1 cellular context compared by ENCODE assay signal in the genomic region with DNA sequence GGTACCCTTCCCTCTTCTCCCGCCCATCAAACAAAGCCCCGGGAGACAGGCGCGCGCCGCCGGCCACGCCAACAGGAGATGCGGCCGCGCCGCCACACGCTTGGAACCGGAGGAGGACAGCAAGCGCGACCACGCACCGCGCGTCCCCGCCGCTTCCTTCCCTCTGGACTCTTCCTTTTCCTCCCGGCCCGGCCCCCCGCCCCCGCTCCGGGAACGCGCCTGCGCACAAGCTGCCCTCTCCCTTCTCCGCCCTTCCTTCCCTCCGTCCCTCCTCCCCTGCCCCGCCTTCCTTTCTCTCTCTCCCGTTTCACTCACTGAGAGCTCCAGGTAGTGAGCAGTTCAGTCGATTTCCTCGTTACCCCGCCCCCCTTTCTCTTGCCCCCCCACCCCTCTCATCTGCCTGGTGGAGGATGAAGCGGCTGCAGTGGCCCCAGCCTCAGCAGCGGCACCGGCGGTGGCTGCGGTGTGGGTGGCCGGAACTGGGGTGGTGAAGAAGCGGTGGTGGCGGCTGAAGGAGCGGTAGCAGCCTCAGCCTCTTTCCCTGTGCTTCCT.
TF ChIP-seq lines count a peak whose summit lies in the region.

Gene RASA1, plus strand, starts transcription at position 310 of the 552 bp plus-strand sequence. CDS start 569 bp downstream, outside the sequence.

TF ChIP-seq in GM12878, 131 proteins besides CTCF, POLR2A, EP300 and RAD21 (continued from another document and continues in another):
- TF ChIP-seq REST (IDR thresholded peaks at IDR 0.05; ENCODE audit: low read depth, low read length): no peak
- TF ChIP-seq DPF2 (IDR thresholded peaks at IDR 0.05): peak; percentile 43; the same call in 1 of the 2 replicates
- 0 out of 2 replicates have a peak, but pooled peaks have one; percentile 39 for TF ChIP-seq TCF12 (IDR thresholded peaks at IDR 0.05; ENCODE audit: low read depth, low read length)
- TF ChIP-seq EZH2 (IDR thresholded peaks at IDR 0.05; ENCODE audit: borderline replicate concordance, control insufficient read depth, low read depth, low read length): no peak
- TF ChIP-seq E2F8 (IDR thresholded peaks at IDR 0.05; ENCODE audit: low read depth, partially characterized antibody): no peak
- TF ChIP-seq RAD51 (IDR thresholded peaks at IDR 0.05): no peak
- TF ChIP-seq EGR1 (IDR thresholded peaks at IDR 0.05; ENCODE audit: borderline replicate concordance in 1 of 2, low read depth in 2 of 2, low read length in 2 of 2): peak; percentile 42 to 98
- TF ChIP-seq, protein P1, sequence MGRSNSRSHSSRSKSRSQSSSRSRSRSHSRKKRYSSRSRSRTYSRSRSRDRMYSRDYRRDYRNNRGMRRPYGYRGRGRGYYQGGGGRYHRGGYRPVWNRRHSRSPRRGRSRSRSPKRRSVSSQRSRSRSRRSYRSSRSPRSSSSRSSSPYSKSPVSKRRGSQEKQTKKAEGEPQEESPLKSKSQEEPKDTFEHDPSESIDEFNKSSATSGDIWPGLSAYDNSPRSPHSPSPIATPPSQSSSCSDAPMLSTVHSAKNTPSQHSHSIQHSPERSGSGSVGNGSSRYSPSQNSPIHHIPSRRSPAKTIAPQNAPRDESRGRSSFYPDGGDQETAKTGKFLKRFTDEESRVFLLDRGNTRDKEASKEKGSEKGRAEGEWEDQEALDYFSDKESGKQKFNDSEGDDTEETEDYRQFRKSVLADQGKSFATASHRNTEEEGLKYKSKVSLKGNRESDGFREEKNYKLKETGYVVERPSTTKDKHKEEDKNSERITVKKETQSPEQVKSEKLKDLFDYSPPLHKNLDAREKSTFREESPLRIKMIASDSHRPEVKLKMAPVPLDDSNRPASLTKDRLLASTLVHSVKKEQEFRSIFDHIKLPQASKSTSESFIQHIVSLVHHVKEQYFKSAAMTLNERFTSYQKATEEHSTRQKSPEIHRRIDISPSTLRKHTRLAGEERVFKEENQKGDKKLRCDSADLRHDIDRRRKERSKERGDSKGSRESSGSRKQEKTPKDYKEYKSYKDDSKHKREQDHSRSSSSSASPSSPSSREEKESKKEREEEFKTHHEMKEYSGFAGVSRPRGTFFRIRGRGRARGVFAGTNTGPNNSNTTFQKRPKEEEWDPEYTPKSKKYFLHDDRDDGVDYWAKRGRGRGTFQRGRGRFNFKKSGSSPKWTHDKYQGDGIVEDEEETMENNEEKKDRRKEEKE (IDR thresholded peaks at IDR 0.05): no peak
- TF ChIP-seq KLF5 (IDR thresholded peaks at IDR 0.05; ENCODE audit: partially characterized antibody): no peak
- no peak for TF ChIP-seq CEBPZ (IDR thresholded peaks at IDR 0.05; ENCODE audit: low read depth, low read length)
- TF ChIP-seq USF1 (IDR thresholded peaks at IDR 0.05; ENCODE audit: borderline replicate concordance, extremely low read length, insufficient read depth, low read depth, low read length): no peak
- no peak for TF ChIP-seq HDAC2 (IDR thresholded peaks at IDR 0.05)
- no peak for TF ChIP-seq CHD4 (IDR thresholded peaks at IDR 0.05)
- no peak for TF ChIP-seq SUZ12 (IDR thresholded peaks at IDR 0.05; ENCODE audit: unreplicated experiment)
- peak; percentile 45; the same call in 1 of the 2 replicates for TF ChIP-seq SMAD5 (IDR thresholded peaks at IDR 0.05; ENCODE audit: low read depth)
- peak; percentile 93 to 94 for TF ChIP-seq IKZF2 (IDR thresholded peaks at IDR 0.05)
- TF ChIP-seq HCFC1 (IDR thresholded peaks at IDR 0.05; ENCODE audit: low read length): no peak
- no peak for TF ChIP-seq STAT1 (conservative IDR thresholded peaks at IDR 0.05)
- no peak for TF ChIP-seq ZNF274 (IDR thresholded peaks at IDR 0.05; ENCODE audit: insufficient read depth, insufficient read length)
- TF ChIP-seq CEBPB (IDR thresholded peaks at IDR 0.05; ENCODE audit: borderline replicate concordance in 1 of 2, low read depth in 2 of 2, low read length in 2 of 2): no peak
- peak; percentile 10; the same call in 1 of the 2 replicates for TF ChIP-seq CHD2 (IDR thresholded peaks at IDR 0.05; ENCODE audit: borderline replicate concordance, low read depth, low read length)
- TF ChIP-seq, protein P2, sequence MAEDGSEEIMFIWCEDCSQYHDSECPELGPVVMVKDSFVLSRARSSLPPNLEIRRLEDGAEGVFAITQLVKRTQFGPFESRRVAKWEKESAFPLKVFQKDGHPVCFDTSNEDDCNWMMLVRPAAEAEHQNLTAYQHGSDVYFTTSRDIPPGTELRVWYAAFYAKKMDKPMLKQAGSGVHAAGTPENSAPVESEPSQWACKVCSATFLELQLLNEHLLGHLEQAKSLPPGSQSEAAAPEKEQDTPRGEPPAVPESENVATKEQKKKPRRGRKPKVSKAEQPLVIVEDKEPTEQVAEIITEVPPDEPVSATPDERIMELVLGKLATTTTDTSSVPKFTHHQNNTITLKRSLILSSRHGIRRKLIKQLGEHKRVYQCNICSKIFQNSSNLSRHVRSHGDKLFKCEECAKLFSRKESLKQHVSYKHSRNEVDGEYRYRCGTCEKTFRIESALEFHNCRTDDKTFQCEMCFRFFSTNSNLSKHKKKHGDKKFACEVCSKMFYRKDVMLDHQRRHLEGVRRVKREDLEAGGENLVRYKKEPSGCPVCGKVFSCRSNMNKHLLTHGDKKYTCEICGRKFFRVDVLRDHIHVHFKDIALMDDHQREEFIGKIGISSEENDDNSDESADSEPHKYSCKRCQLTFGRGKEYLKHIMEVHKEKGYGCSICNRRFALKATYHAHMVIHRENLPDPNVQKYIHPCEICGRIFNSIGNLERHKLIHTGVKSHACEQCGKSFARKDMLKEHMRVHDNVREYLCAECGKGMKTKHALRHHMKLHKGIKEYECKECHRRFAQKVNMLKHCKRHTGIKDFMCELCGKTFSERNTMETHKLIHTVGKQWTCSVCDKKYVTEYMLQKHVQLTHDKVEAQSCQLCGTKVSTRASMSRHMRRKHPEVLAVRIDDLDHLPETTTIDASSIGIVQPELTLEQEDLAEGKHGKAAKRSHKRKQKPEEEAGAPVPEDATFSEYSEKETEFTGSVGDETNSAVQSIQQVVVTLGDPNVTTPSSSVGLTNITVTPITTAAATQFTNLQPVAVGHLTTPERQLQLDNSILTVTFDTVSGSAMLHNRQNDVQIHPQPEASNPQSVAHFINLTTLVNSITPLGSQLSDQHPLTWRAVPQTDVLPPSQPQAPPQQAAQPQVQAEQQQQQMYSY (CRISPR knock-in tag; IDR thresholded peaks at IDR 0.05): no peak
- peak; percentile 42; the same call in 1 of the 2 replicates for TF ChIP-seq RB1 (IDR thresholded peaks at IDR 0.05; ENCODE audit: borderline replicate concordance)
- no peak for TF ChIP-seq TCF7 (IDR thresholded peaks at IDR 0.05; ENCODE audit: borderline replicate concordance)
- no peak for TF ChIP-seq TARDBP (IDR thresholded peaks at IDR 0.05; ENCODE audit: borderline replicate concordance)
- no peak for TF ChIP-seq RBBP5 (conservative IDR thresholded peaks at IDR 0.05)
- TF ChIP-seq FOXM1 (IDR thresholded peaks at IDR 0.05; ENCODE audit: low read depth, low read length): no peak
- TF ChIP-seq MYC (IDR thresholded peaks at IDR 0.05; ENCODE audit: insufficient read depth, insufficient read length, insufficient replicate concordance, low read length, severe bottlenecking): no peak
- peak; percentile 65 for TF ChIP-seq BACH1 (IDR thresholded peaks at IDR 0.05; ENCODE audit: borderline replicate concordance)
- peak; percentile 40; the same call in 1 of the 2 replicates for TF ChIP-seq LARP7 (IDR thresholded peaks at IDR 0.05)
- no peak for TF ChIP-seq JUNB (IDR thresholded peaks at IDR 0.05)
- TF ChIP-seq SREBF1 (IDR thresholded peaks at IDR 0.05; ENCODE audit: low read length): no peak; the same call in 1 of the 2 replicates
- TF ChIP-seq KDM1A (IDR thresholded peaks at IDR 0.05; ENCODE audit: borderline replicate concordance): no peak
- TF ChIP-seq HDGF (IDR thresholded peaks at IDR 0.05): no peak
- no peak for TF ChIP-seq HSF1 (IDR thresholded peaks at IDR 0.05; ENCODE audit: low read depth, low read length)
- no peak for TF ChIP-seq ZZZ3 (IDR thresholded peaks at IDR 0.05; ENCODE audit: control insufficient read depth, insufficient read length, low read depth)
- TF ChIP-seq NR2F1 (conservative IDR thresholded peaks at IDR 0.05): no peak
- no peak for TF ChIP-seq ASH2L (IDR thresholded peaks at IDR 0.05; ENCODE audit: borderline replicate concordance, low read depth)
- TF ChIP-seq YY1 (IDR thresholded peaks at IDR 0.05; ENCODE audit: low read depth, low read length): no peak
- TF ChIP-seq SMAD1 (IDR thresholded peaks at IDR 0.05; ENCODE audit: low read depth, partially characterized antibody): no peak
- no peak for TF ChIP-seq ZNF384 (IDR thresholded peaks at IDR 0.05; ENCODE audit: borderline replicate concordance, low read depth, low read length)
